ENCODE assay signal across 14 cellular contexts in the genomic region with DNA sequence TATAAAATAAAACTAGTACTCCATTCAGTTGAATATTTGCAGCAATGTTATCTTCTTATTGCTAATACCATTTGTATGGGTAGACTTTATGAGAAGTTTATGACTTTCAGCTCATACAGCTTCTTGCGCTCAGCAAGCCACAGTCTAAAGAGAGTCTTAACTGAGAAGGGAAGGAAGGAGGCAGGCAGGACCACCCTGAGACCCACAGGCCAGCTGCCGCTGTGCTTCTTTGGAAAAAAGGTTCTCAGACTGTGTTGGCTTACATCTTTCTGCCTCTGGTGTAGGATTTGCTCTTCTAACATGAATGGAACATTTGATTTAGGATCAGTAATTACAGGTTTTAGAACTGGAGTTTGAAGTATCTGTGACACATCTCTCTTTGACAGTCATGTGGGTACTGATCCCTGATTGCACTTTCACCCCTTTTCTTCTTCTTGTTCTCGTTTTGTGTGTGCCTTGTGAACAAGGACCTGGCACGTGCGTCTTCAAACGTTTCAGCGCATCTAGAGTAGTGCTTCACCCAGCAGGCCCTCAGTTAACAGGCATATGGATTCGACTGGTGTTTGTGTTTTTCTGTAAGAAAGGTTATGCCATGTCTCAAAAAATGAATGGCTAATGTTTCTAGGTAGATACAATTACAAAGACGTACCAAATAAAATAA. TPM values are rescaled to one million over a fixed set of nuclear protein-coding genes. Genes with fewer than 3 reads are reported as not detected.
DNase-seq lines count a peak whose midpoint lies in the region; ATAC-seq and TF ChIP-seq lines count a peak whose summit lies in the region.
"Had no signal": no experiment of that assay in that cellular context is flagged by ENCODE, and none has a peak within 500 bp of the region (broad histone marks: within the 10 kb centered on the region; RNA-seq: fewer than 3 reads in every experiment).

No MANE protein-coding gene starts in this region.

- H4K20me1 ChIP-seq in Karpas-422 (ENCODE audit: insufficient read depth, low read depth, low read length) (peaks cover 11% of the 10 kb centered on the region; the same call in 1 of the 2 replicates), osteoblast (ENCODE audit: insufficient read depth, low read length) (peaks cover 11% of the 10 kb centered on the region)

- H3K27ac Mint-ChIP-seq in activated naive CD4-positive, alpha-beta T cell treated with anti-CD3 and anti-CD28 coated beads, Interleukin-2, amount 50 U/mL, for 72 hours, result peak overlapping the region; percentile 2 to 93

- peak; percentile 17 for DNase-seq in NCI-H2227 (lab: John Stamatoyannopoulos, UW; ENCODE audit: unreplicated experiment)
- DNase-seq in NCI-H2227 treated with DMSO at 0.1 percent for 48 hours (lab: John Stamatoyannopoulos, UW), result no peak
- DNase-seq in Karpas-422, result peak; percentile 43
- peak in 1 of 2 donors; percentile 54 for DNase-seq in activated naive CD4-positive, alpha-beta T cell treated with anti-CD3 and anti-CD28 coated beads, Interleukin-2, amount 50 U/mL, for 72 hours (ENCODE audit: low spot score in 2 of 2)
- DNase-seq in stimulated activated CD4-positive, alpha-beta T cell treated with anti-CD3 and anti-CD28 coated beads, Interleukin-15, amount 100 ng/mL, for 48 hours (ENCODE audit: low read depth in 2 of 2), result peak; percentile 49 to 60
- no peak for DNase-seq in osteoblast (ENCODE audit: insufficient read length, low spot score, missing footprints)
- DNase-seq in NCI-H2196 treated with DMSO at 0.1 percent for 48 hours (lab: John Stamatoyannopoulos, UW; ENCODE audit: unreplicated experiment), result no peak
- DNase-seq in caudate nucleus (lab: John Stamatoyannopoulos, UW), result no peak
- DNase-seq: activated CD4-positive, CD25-positive, alpha-beta regulatory T cell; NCI-H1436 treated with DMSO at 0.1 percent for 48 hours; right cardiac atrium had no signal

- H3K36me3 ChIP-seq in Karpas-422 (ENCODE audit: insufficient read depth, low read length) (no peaks in the 10 kb centered on the region), osteoblast (ENCODE audit: insufficient read depth, low read length) (no peaks in the 10 kb centered on the region)

- ATAC-seq in activated naive CD4-positive, alpha-beta T cell treated with anti-CD3 and anti-CD28 coated beads, Interleukin-2, amount 50 U/mL, for 72 hours, result peak; percentile 89 to 92

- no peak overlapping the region for H3K9ac ChIP-seq in Karpas-422 (ENCODE audit: low read length)

- H3K9me2 ChIP-seq in Karpas-422 (replicated peaks; ENCODE audit: insufficient read depth, low read length), result no peaks in the 10 kb centered on the region

- no peaks in the 10 kb centered on the region for H3K9me3 ChIP-seq in Karpas-422 (ENCODE audit: low read length)
- no peaks in the 10 kb centered on the region for H3K9me3 ChIP-seq in osteoblast (ENCODE audit: low read depth, low read length)
- H3K9me3 ChIP-seq: SJSA1 had no signal

- H3K4me1 ChIP-seq in Karpas-422 (ENCODE audit: low read length) (peaks cover 94% of the 10 kb centered on the region), osteoblast (ENCODE audit: insufficient read depth, low read length) (no peaks in the 10 kb centered on the region)
- H3K4me1 ChIP-seq: SJSA1 had no signal

- H3K27ac ChIP-seq in Karpas-422 (ENCODE audit: low read length), result peak overlapping the region; percentile 83
- H3K27ac ChIP-seq in osteoblast (ENCODE audit: low read depth, low read length), result no peak overlapping the region
- H3K27ac ChIP-seq in caudate nucleus (ENCODE audit: low read depth, low read length), result no peak overlapping the region
- H3K27ac ChIP-seq: SJSA1 had no signal

- H3K4me3 ChIP-seq in Karpas-422 (ENCODE audit: low read length) (no peak overlapping the region), osteoblast (ENCODE audit: insufficient read depth, low read length) (no peak overlapping the region)
- H3K4me3 ChIP-seq: SJSA1 had no signal

- H3K9me3 Mint-ChIP-seq in activated naive CD4-positive, alpha-beta T cell treated with anti-CD3 and anti-CD28 coated beads, Interleukin-2, amount 50 U/mL, for 72 hours, result no peaks in the 10 kb centered on the region

- no peak for TF ChIP-seq CTCF in osteoblast (IDR thresholded peaks at IDR 0.05; ENCODE audit: extremely low read depth, low read depth, low read length)

- peaks cover 0 to 7% of the 10 kb centered on the region in 2 donors for H3K36me3 Mint-ChIP-seq in activated naive CD4-positive, alpha-beta T cell treated with anti-CD3 and anti-CD28 coated beads, Interleukin-2, amount 50 U/mL, for 72 hours

- H3K79me2 ChIP-seq in Karpas-422 (ENCODE audit: low read length), result peaks cover 41% of the 10 kb centered on the region
- no peaks in the 10 kb centered on the region for H3K79me2 ChIP-seq in osteoblast (ENCODE audit: insufficient read depth, low read length)

- H3K4me2 ChIP-seq in Karpas-422 (ENCODE audit: low read depth, low read length, poor library complexity, severe bottlenecking) (no peak overlapping the region), osteoblast (ENCODE audit: insufficient read depth, low read length) (no peak overlapping the region)

- no peaks in the 10 kb centered on the region for H3K27me3 ChIP-seq in Karpas-422 (ENCODE audit: low read length)
- no peaks in the 10 kb centered on the region for H3K27me3 ChIP-seq in osteoblast (ENCODE audit: insufficient read depth, low read length)
- H3K27me3 ChIP-seq: SJSA1 had no signal

- no peak overlapping the region for H2AFZ ChIP-seq in Karpas-422 (ENCODE audit: low read length)
- no peak overlapping the region for H2AFZ ChIP-seq in osteoblast (ENCODE audit: low read length)

RNA-seq across cellular contexts. Expression of a gene that starts 7.1 kb away (rescaled TPM):
- 45.4 and 126 TPM in 2 replicates for total RNA-seq in Karpas-422 (2014; rRNA removed; shearing (Covaris generic); ENCODE audit: low replicate concordance)
- total RNA-seq in activated naive CD4-positive, alpha-beta T cell treated with anti-CD3 and anti-CD28 coated beads, Interleukin-2, amount 50 U/mL, for 72 hours, result 1 to 10 TPM; 2.0 to 8.4 TPM
- total RNA-seq in osteoblast, result under 0.01 TPM in 1 of 2 replicates, not detected in the other
- total RNA-seq: A172, HepG2, SJSA1 had no signal

RNA-seq across cellular contexts. Expression of a gene that starts 41.9 kb away (rescaled TPM):
- 0.11 TPM in 1 of 2 replicates, not detected in the other for total RNA-seq in Karpas-422 (2014; rRNA removed; shearing (Covaris generic); ENCODE audit: low replicate concordance)
- 10 to 100 TPM; 55.0 to 55.4 TPM for total RNA-seq in activated naive CD4-positive, alpha-beta T cell treated with anti-CD3 and anti-CD28 coated beads, Interleukin-2, amount 50 U/mL, for 72 hours
- 0.29 and 0.36 TPM in 2 replicates for total RNA-seq in osteoblast
- total RNA-seq: A172, HepG2 had no signal

Comparison
In these comparisons a context has a peak if more than half of its experiments do, and no peak if none do; other contexts are left out.
1. DNase-seq: peak in NCI-H2227 (single experiment), Karpas-422 (single experiment) and stimulated activated CD4-positive, alpha-beta T cell treated with anti-CD3 and anti-CD28 coated beads, Interleukin-15, amount 100 ng/mL, for 48 hours (2 of 2); none in NCI-H2227 treated with DMSO at 0.1 percent for 48 hours (single experiment), osteoblast (single experiment), NCI-H2196 treated with DMSO at 0.1 percent for 48 hours (single experiment) and caudate nucleus (0 of 61).
2. RNA of a gene that starts 41.9 kb away (total RNA-seq): 55.0 to 55.4 TPM in activated naive CD4-positive, alpha-beta T cell treated with anti-CD3 and anti-CD28 coated beads, Interleukin-2, amount 50 U/mL, for 72 hours; 0.29 to 0.36 TPM in osteoblast and 0.11 TPM in Karpas-422; every median in the first group is over 10 times any median in the second.